Comparison of ENCODE assay signal across 8 cellular contexts in genomic region chr15:48962662-48963523, GRCh38. TPM values are rescaled to one million over a fixed set of nuclear protein-coding genes. Genes with fewer than 3 reads are reported as not detected.
DNase-seq lines count a peak whose midpoint lies in the region; ATAC-seq and TF ChIP-seq lines count a peak whose summit lies in the region.

No MANE protein-coding gene starts in this region.

- peaks cover 43% of the 10 kb centered on the region for H3K27me3 Mint-ChIP-seq in activated T-cell treated with anti-CD3 and anti-CD28 coated beads, Interleukin-2, amount 50 U/mL, for 4 hours (ENCODE audit: low read depth)
- H3K27me3 Mint-ChIP-seq in naive B cell = peaks cover 53 to 84% (median 69%) of the 10 kb centered on the region in 3 donors

- H3K27ac Mint-ChIP-seq in naive B cell = peak overlapping the region in 1 of 6 donors; percentile 51

- ATAC-seq in activated T-cell treated with anti-CD3 and anti-CD28 coated beads, Interleukin-2, amount 50 U/mL, for 4 hours = peak; percentile 34 to 48
- ATAC-seq in naive B cell (ENCODE audit: low read depth in 2 of 2) = peak; percentile 43 to 46
- no peak for ATAC-seq in HG03439 (IDR thresholded peaks at IDR 0.05; ENCODE audit: unreplicated experiment)

- TF ChIP-seq CTCF in epithelial cell of proximal tubule (conservative IDR thresholded peaks at IDR 0.05; ENCODE audit: low read depth, low read length) = no peak

- H3K4me1 Mint-ChIP-seq in activated T-cell treated with anti-CD3 and anti-CD28 coated beads, Interleukin-2, amount 50 U/mL, for 4 hours (ENCODE audit: low read depth) = peaks cover 32% of the 10 kb centered on the region
- peaks cover 15 to 27% (median 25%) of the 10 kb centered on the region in 3 donors for H3K4me1 Mint-ChIP-seq in naive B cell

- H3K9me3 Mint-ChIP-seq in activated T-cell treated with anti-CD3 and anti-CD28 coated beads, Interleukin-2, amount 50 U/mL, for 4 hours = no peaks in the 10 kb centered on the region
- peaks cover 0 to 4% (median 0%) of the 10 kb centered on the region in 7 donors for H3K9me3 Mint-ChIP-seq in naive B cell

- no peak overlapping the region for H3K9ac ChIP-seq in SK-N-MC (ENCODE audit: insufficient read length)

- no peak overlapping the region for H3K27ac ChIP-seq in SK-N-MC

- H3K36me3 ChIP-seq in SK-N-MC (ENCODE audit: insufficient read depth, low read length) = no peaks in the 10 kb centered on the region

- H3K4me3 ChIP-seq in SK-N-MC = peak overlapping the region; percentile 71
- H3K4me3 ChIP-seq in epithelial cell of proximal tubule (ENCODE audit: low read depth, low read length) = peak overlapping the region; percentile 60

- H3K36me3 Mint-ChIP-seq in activated T-cell treated with anti-CD3 and anti-CD28 coated beads, Interleukin-2, amount 50 U/mL, for 4 hours (ENCODE audit: insufficient read depth) = peaks cover 2% of the 10 kb centered on the region
- H3K36me3 Mint-ChIP-seq in naive B cell = peaks cover 0 to 8% of the 10 kb centered on the region in 2 donors

- no peak for DNase-seq in activated T-cell treated with anti-CD3 and anti-CD28 coated beads, Interleukin-2, amount 50 U/mL, for 4 hours
- DNase-seq in activated T-cell treated with anti-CD3 and anti-CD28 coated beads, Interleukin-2, amount 50 U/mL, for 1 hour = no peak
- DNase-seq in SK-N-MC (ENCODE audit: low read depth, low spot score) (no peak), epithelial cell of proximal tubule (ENCODE audit: low read depth) (no peak), naive B cell (no peak), GDM1 (lab: John Stamatoyannopoulos, UW) (no peak), SW 1271 (lab: John Stamatoyannopoulos, UW) (no peak)

- H3K4me3 Mint-ChIP-seq in activated T-cell treated with anti-CD3 and anti-CD28 coated beads, Interleukin-2, amount 50 U/mL, for 4 hours = peak overlapping the region; percentile 70
- peak overlapping the region; percentile 59 to 91 (median 78) for H3K4me3 Mint-ChIP-seq in naive B cell

- no peaks in the 10 kb centered on the region for H3K9me3 ChIP-seq in SK-N-MC (ENCODE audit: low read depth, low read length)

RNA-seq across cellular contexts. Expression of gene SHC4, which starts 0.8 kb away (rescaled TPM):
- 1 to 10 TPM; 1.7 to 2.3 (median 2.2) TPM for total RNA-seq in activated T-cell treated with anti-CD3 and anti-CD28 coated beads, Interleukin-2, amount 50 U/mL, for 4 hours
- 2.2 and 9.3 TPM in 2 replicates for total RNA-seq in epithelial cell of proximal tubule
- polyA plus RNA-seq in naive B cell (ENCODE audit: low read depth in 6 of 6) = not detected
